1 cellular context compared by ENCODE assay signal in the genomic region with DNA sequence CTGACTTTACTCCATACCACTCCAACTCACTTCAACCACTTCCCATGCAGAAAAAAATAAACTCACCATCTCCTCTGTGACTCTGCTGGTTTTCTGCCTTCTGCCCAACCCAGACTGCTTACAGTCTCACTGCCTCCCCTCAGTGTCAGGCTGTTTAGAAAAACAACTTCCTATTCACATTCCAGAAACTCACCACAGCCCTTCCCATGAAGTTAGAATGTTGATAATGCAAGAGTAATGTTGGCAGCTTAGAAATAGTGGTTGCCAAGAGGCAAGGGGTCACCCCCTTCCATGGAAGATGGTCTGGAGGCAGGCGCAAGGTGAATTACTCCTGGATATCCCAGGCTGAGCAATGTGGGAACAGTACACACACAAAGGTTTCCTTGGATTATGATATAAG.
TF ChIP-seq lines count a peak whose summit lies in the region.

Gene SELP, minus strand, starts transcription at position 119 of the 400 bp plus-strand sequence. Its CDS starts 50 bp downstream, at position 69.

TF ChIP-seq in GM23338, 12 proteins besides CTCF, POLR2A, EP300 and RAD21 (continued from another document):
- TF ChIP-seq, protein P1, sequence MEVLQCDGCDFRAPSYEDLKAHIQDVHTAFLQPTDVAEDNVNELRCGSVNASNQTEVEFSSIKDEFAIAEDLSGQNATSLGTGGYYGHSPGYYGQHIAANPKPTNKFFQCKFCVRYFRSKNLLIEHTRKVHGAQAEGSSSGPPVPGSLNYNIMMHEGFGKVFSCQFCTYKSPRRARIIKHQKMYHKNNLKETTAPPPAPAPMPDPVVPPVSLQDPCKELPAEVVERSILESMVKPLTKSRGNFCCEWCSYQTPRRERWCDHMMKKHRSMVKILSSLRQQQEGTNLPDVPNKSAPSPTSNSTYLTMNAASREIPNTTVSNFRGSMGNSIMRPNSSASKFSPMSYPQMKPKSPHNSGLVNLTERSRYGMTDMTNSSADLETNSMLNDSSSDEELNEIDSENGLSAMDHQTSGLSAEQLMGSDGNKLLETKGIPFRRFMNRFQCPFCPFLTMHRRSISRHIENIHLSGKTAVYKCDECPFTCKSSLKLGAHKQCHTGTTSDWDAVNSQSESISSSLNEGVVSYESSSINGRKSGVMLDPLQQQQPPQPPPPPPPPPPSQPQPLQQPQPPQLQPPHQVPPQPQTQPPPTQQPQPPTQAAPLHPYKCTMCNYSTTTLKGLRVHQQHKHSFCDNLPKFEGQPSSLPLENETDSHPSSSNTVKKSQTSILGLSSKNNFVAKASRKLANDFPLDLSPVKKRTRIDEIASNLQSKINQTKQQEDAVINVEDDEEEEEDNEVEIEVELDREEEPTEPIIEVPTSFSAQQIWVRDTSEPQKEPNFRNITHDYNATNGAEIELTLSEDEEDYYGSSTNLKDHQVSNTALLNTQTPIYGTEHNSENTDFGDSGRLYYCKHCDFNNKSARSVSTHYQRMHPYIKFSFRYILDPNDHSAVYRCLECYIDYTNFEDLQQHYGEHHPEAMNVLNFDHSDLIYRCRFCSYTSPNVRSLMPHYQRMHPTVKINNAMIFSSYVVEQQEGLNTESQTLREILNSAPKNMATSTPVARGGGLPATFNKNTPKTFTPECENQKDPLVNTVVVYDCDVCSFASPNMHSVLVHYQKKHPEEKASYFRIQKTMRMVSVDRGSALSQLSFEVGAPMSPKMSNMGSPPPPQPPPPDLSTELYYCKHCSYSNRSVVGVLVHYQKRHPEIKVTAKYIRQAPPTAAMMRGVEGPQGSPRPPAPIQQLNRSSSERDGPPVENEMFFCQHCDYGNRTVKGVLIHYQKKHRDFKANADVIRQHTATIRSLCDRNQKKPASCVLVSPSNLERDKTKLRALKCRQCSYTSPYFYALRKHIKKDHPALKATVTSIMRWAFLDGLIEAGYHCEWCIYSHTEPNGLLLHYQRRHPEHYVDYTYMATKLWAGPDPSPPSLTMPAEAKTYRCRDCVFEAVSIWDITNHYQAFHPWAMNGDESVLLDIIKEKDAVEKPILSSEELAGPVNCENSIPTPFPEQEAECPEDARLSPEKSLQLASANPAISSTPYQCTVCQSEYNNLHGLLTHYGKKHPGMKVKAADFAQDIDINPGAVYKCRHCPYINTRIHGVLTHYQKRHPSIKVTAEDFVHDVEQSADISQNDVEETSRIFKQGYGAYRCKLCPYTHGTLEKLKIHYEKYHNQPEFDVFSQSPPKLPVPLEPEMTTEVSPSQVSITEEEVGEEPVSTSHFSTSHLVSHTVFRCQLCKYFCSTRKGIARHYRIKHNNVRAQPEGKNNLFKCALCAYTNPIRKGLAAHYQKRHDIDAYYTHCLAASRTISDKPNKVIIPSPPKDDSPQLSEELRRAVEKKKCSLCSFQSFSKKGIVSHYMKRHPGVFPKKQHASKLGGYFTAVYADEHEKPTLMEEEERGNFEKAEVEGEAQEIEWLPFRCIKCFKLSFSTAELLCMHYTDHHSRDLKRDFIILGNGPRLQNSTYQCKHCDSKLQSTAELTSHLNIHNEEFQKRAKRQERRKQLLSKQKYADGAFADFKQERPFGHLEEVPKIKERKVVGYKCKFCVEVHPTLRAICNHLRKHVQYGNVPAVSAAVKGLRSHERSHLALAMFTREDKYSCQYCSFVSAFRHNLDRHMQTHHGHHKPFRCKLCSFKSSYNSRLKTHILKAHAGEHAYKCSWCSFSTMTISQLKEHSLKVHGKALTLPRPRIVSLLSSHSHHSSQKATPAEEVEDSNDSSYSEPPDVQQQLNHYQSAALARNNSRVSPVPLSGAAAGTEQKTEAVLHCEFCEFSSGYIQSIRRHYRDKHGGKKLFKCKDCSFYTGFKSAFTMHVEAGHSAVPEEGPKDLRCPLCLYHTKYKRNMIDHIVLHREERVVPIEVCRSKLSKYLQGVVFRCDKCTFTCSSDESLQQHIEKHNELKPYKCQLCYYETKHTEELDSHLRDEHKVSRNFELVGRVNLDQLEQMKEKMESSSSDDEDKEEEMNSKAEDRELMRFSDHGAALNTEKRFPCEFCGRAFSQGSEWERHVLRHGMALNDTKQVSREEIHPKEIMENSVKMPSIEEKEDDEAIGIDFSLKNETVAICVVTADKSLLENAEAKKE (CRISPR knock-in tag; IDR thresholded peaks at IDR 0.05) = no peak
- TF ChIP-seq EZH2phosphoT487 (IDR thresholded peaks at IDR 0.05; ENCODE audit: unreplicated experiment) = no peak
